Comparison of ENCODE assay signal across 23 cellular contexts in genomic region chr17:17328251-17328650, GRCh38.
"Had no signal": no experiment of that assay in that cellular context is flagged by ENCODE, and none has a peak within 500 bp of the region (broad histone marks: within the 10 kb centered on the region; RNA-seq: fewer than 3 reads in every experiment).

No MANE protein-coding gene starts in this region.

- FAIRE-seq: astrocyte had no signal

- DNase-seq: activated CD4-positive, alpha-beta memory T cell treated with anti-CD3 and anti-CD28 coated beads for 36 hours; activated CD4-positive, alpha-beta T cell treated with anti-CD3 and anti-CD28 coated beads, Interleukin-2, amount 10 ng/mL, durations not matched to agents 7 days and 5 days; activated CD4-positive, CD25-positive, alpha-beta regulatory T cell; activated CD8-positive, alpha-beta memory T cell treated with anti-CD3 and anti-CD28 coated beads for 24 hours; activated effector memory CD4-positive, alpha-beta T cell treated with anti-CD3 and anti-CD28 coated beads, Interleukin-2, amount 50 U/mL, for 16 hours; activated naive CD4-positive, alpha-beta T cell treated with Interleukin-2 at 50 U/mL for 16 hours; activated naive CD8-positive, alpha-beta T cell treated with anti-CD3 and anti-CD28 coated beads, Interleukin-2, amount 50 U/mL, for 24 hours; activated T-cell treated with anti-CD3 and anti-CD28 coated beads, Interleukin-2, amount 50 U/mL, for 4 hours; amniotic stem cell; NCI-H1092; NCI-H1417; NCI-H1930; NCI-H2107; NCI-H2171 treated with DMSO at 0.1 percent for 48 hours; NCI-H226; NCI-H526; NCI-H82; T-helper 1 cell had no signal

- H3K4me3 ChIP-seq: SK-N-MC had no signal

- H3K4me2 ChIP-seq: KMS-11 had no signal

- H3K9ac ChIP-seq: KMS-11 had no signal

- ATAC-seq: activated naive CD4-positive, alpha-beta T cell treated with anti-CD3 and anti-CD28 coated beads, Interleukin-2, amount 50 U/mL, for 72 hours; activated naive CD8-positive, alpha-beta T cell treated with anti-CD3 and anti-CD28 coated beads, Interleukin-2, amount 50 U/mL, for 24 hours; activated T-cell treated with anti-CD3 and anti-CD28 coated beads, Interleukin-2, amount 50 U/mL, for 4 hours had no signal

- H3K27ac ChIP-seq: KMS-11, SK-N-MC, VCaP had no signal
